Comparison of ENCODE assay signal across 1 cellular context in genomic region chr3:192902481-192903023, GRCh38.
TF ChIP-seq lines count a peak whose summit lies in the region.

No MANE protein-coding gene starts in this region.

TF ChIP-seq in IMR-90, 13 proteins besides CTCF, POLR2A, EP300 and RAD21 (continued from another document):
- TF ChIP-seq CHD1 (IDR thresholded peaks at IDR 0.05; ENCODE audit: low read depth, low read length) (no peak), ELK1 (IDR thresholded peaks at IDR 0.05; ENCODE audit: borderline replicate concordance, low read depth, low read length) (no peak), RFX5 (IDR thresholded peaks at IDR 0.05; ENCODE audit: low read depth, low read length) (no peak), FOS (IDR thresholded peaks at IDR 0.05; ENCODE audit: low read depth, low read length) (no peak), RCOR1 (IDR thresholded peaks at IDR 0.05; ENCODE audit: insufficient replicate concordance, low read length) (no peak), NFE2L2 (IDR thresholded peaks at IDR 0.05; ENCODE audit: low read depth, low read length) (no peak)
